In the genomic region with DNA sequence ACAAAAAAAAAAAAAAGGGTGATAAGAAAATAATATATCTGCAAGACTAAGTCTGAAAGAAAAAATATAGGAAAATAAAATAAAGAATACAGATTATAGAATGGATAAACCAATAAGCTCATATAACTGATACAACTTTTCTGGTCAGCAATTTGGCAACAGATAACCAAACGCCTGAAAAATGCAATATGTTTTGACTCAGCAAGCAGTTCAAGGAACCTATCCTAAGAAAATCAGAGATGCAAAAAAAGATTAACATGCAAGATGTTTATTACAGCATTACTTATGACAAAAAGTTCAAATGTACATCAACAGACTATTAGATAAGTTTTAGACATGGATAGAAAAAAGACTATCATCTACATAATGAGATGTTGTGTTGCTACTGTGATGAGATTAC, we compare ENCODE assay signal across 8 cellular contexts.
"Had no signal": no experiment of that assay in that cellular context is flagged by ENCODE, and none has a peak within 500 bp of the region (broad histone marks: within the 10 kb centered on the region; RNA-seq: fewer than 3 reads in every experiment).

No MANE protein-coding gene starts in this region.

- DNase-seq: GM23248, GOT3, H7, H9, HCEC 1CT, HFFc6 had no signal

- FAIRE-seq: H1, H54 had no signal
